ENCODE assay signal across 1 cellular context in the genomic region with DNA sequence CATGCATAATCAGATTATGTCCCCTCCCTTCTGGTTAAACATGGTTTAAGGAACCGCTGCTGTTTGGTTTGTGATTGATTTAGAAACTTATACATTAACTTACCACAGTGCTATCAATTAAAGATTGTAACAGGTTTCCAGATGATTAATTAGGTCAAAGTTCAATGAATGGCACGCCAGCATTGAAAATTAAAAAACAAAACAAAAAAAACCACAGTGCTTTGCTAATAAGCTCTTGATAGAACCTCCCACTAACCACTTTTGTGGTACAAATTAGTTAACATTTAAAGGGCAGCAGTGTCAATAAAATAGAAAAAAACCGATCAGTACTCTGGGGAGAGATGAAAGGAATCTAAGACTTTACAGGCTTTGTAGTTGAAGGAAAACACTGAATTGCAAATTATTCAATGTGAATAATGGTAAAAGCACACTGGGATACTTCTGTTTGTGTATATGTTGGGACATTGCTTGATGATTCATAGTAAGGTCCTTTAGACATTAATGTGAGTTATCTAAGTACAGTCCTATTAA.
TF ChIP-seq lines count a peak whose summit lies in the region.

No MANE protein-coding gene starts in this region.

TF ChIP-seq in GM12878, 131 proteins besides CTCF, POLR2A, EP300 and RAD21 (continued from another document and continues in another):
- TF ChIP-seq, protein P1, sequence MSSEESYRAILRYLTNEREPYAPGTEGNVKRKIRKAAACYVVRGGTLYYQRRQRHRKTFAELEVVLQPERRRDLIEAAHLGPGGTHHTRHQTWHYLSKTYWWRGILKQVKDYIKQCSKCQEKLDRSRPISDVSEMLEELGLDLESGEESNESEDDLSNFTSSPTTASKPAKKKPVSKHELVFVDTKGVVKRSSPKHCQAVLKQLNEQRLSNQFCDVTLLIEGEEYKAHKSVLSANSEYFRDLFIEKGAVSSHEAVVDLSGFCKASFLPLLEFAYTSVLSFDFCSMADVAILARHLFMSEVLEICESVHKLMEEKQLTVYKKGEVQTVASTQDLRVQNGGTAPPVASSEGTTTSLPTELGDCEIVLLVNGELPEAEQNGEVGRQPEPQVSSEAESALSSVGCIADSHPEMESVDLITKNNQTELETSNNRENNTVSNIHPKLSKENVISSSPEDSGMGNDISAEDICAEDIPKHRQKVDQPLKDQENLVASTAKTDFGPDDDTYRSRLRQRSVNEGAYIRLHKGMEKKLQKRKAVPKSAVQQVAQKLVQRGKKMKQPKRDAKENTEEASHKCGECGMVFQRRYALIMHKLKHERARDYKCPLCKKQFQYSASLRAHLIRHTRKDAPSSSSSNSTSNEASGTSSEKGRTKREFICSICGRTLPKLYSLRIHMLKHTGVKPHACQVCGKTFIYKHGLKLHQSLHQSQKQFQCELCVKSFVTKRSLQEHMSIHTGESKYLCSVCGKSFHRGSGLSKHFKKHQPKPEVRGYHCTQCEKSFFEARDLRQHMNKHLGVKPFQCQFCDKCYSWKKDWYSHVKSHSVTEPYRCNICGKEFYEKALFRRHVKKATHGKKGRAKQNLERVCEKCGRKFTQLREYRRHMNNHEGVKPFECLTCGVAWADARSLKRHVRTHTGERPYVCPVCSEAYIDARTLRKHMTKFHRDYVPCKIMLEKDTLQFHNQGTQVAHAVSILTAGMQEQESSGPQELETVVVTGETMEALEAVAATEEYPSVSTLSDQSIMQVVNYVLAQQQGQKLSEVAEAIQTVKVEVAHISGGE (CRISPR knock-in tag; IDR thresholded peaks at IDR 0.05) = no peak
- peak; percentile 52 for TF ChIP-seq MEF2B (IDR thresholded peaks at IDR 0.05; ENCODE audit: partially characterized antibody, poor library complexity, severe bottlenecking)
- TF ChIP-seq BMI1 (IDR thresholded peaks at IDR 0.05; ENCODE audit: borderline replicate concordance) = peak; percentile 60
- TF ChIP-seq, protein P2, sequence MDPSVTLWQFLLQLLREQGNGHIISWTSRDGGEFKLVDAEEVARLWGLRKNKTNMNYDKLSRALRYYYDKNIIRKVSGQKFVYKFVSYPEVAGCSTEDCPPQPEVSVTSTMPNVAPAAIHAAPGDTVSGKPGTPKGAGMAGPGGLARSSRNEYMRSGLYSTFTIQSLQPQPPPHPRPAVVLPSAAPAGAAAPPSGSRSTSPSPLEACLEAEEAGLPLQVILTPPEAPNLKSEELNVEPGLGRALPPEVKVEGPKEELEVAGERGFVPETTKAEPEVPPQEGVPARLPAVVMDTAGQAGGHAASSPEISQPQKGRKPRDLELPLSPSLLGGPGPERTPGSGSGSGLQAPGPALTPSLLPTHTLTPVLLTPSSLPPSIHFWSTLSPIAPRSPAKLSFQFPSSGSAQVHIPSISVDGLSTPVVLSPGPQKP (IDR thresholded peaks at IDR 0.05; ENCODE audit: low read depth, low read length) = no peak
- TF ChIP-seq BCL11A (IDR thresholded peaks at IDR 0.05; ENCODE audit: low read depth, low read length) = peak; percentile 45; the same call in 1 of the 2 replicates
- no peak for TF ChIP-seq LARP7 (IDR thresholded peaks at IDR 0.05)
- TF ChIP-seq BACH1 (IDR thresholded peaks at IDR 0.05; ENCODE audit: borderline replicate concordance) = no peak
- TF ChIP-seq MEF2A (IDR thresholded peaks at IDR 0.05; ENCODE audit: insufficient read depth, low read depth, low read length) = no peak
- no peak for TF ChIP-seq SIN3A (IDR thresholded peaks at IDR 0.05; ENCODE audit: low read depth, low read length)
- TF ChIP-seq IRF4 (IDR thresholded peaks at IDR 0.05; ENCODE audit: low read depth, low read length) = no peak
- TF ChIP-seq GABPA (IDR thresholded peaks at IDR 0.05; ENCODE audit: low read depth) = no peak
- no peak for TF ChIP-seq NFIC (IDR thresholded peaks at IDR 0.05; ENCODE audit: low read depth, low read length)
- TF ChIP-seq CBFB (IDR thresholded peaks at IDR 0.05; ENCODE audit: low read depth) = no peak
- no peak for TF ChIP-seq SMARCA5 (IDR thresholded peaks at IDR 0.05)
- TF ChIP-seq NBN (IDR thresholded peaks at IDR 0.05) = 0 out of 2 replicates have a peak, but pooled peaks have one; percentile 51
- TF ChIP-seq, protein P3, sequence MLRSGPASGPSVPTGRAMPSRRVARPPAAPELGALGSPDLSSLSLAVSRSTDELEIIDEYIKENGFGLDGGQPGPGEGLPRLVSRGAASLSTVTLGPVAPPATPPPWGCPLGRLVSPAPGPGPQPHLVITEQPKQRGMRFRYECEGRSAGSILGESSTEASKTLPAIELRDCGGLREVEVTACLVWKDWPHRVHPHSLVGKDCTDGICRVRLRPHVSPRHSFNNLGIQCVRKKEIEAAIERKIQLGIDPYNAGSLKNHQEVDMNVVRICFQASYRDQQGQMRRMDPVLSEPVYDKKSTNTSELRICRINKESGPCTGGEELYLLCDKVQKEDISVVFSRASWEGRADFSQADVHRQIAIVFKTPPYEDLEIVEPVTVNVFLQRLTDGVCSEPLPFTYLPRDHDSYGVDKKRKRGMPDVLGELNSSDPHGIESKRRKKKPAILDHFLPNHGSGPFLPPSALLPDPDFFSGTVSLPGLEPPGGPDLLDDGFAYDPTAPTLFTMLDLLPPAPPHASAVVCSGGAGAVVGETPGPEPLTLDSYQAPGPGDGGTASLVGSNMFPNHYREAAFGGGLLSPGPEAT (IDR thresholded peaks at IDR 0.05; ENCODE audit: low read depth) = no peak
- TF ChIP-seq, protein P4, sequence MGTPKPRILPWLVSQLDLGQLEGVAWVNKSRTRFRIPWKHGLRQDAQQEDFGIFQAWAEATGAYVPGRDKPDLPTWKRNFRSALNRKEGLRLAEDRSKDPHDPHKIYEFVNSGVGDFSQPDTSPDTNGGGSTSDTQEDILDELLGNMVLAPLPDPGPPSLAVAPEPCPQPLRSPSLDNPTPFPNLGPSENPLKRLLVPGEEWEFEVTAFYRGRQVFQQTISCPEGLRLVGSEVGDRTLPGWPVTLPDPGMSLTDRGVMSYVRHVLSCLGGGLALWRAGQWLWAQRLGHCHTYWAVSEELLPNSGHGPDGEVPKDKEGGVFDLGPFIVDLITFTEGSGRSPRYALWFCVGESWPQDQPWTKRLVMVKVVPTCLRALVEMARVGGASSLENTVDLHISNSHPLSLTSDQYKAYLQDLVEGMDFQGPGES (IDR thresholded peaks at IDR 0.05) = no peak
- TF ChIP-seq, protein P5, sequence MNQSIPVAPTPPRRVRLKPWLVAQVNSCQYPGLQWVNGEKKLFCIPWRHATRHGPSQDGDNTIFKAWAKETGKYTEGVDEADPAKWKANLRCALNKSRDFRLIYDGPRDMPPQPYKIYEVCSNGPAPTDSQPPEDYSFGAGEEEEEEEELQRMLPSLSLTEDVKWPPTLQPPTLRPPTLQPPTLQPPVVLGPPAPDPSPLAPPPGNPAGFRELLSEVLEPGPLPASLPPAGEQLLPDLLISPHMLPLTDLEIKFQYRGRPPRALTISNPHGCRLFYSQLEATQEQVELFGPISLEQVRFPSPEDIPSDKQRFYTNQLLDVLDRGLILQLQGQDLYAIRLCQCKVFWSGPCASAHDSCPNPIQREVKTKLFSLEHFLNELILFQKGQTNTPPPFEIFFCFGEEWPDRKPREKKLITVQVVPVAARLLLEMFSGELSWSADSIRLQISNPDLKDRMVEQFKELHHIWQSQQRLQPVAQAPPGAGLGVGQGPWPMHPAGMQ (IDR thresholded peaks at IDR 0.05; ENCODE audit: borderline replicate concordance) = no peak
- TF ChIP-seq, protein P6, sequence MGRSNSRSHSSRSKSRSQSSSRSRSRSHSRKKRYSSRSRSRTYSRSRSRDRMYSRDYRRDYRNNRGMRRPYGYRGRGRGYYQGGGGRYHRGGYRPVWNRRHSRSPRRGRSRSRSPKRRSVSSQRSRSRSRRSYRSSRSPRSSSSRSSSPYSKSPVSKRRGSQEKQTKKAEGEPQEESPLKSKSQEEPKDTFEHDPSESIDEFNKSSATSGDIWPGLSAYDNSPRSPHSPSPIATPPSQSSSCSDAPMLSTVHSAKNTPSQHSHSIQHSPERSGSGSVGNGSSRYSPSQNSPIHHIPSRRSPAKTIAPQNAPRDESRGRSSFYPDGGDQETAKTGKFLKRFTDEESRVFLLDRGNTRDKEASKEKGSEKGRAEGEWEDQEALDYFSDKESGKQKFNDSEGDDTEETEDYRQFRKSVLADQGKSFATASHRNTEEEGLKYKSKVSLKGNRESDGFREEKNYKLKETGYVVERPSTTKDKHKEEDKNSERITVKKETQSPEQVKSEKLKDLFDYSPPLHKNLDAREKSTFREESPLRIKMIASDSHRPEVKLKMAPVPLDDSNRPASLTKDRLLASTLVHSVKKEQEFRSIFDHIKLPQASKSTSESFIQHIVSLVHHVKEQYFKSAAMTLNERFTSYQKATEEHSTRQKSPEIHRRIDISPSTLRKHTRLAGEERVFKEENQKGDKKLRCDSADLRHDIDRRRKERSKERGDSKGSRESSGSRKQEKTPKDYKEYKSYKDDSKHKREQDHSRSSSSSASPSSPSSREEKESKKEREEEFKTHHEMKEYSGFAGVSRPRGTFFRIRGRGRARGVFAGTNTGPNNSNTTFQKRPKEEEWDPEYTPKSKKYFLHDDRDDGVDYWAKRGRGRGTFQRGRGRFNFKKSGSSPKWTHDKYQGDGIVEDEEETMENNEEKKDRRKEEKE (IDR thresholded peaks at IDR 0.05) = no peak
- no peak for TF ChIP-seq ZZZ3 (IDR thresholded peaks at IDR 0.05; ENCODE audit: control insufficient read depth, insufficient read length, low read depth)
- TF ChIP-seq ZNF622 (IDR thresholded peaks at IDR 0.05) = no peak
- TF ChIP-seq PAX5 (IDR thresholded peaks at IDR 0.05; ENCODE audit: borderline replicate concordance, low read depth, low read length) = no peak
- no peak for TF ChIP-seq EGR1 (IDR thresholded peaks at IDR 0.05; ENCODE audit: borderline replicate concordance in 1 of 2, low read depth in 2 of 2, low read length in 2 of 2)
- TF ChIP-seq SPI1 (IDR thresholded peaks at IDR 0.05; ENCODE audit: borderline replicate concordance, insufficient read depth, low read depth, low read length) = peak; percentile 32; the same call in 1 of the 2 replicates
- no peak for TF ChIP-seq ESRRA (IDR thresholded peaks at IDR 0.05; ENCODE audit: low read length)
- no peak for TF ChIP-seq SMAD5 (IDR thresholded peaks at IDR 0.05; ENCODE audit: low read depth)
- TF ChIP-seq BHLHE40 (IDR thresholded peaks at IDR 0.05; ENCODE audit: borderline replicate concordance in 1 of 2, low read depth in 2 of 2, low read length in 1 of 2) = peak; percentile 64 to 80
- no peak for TF ChIP-seq YBX1 (IDR thresholded peaks at IDR 0.05)
- TF ChIP-seq, protein P7, sequence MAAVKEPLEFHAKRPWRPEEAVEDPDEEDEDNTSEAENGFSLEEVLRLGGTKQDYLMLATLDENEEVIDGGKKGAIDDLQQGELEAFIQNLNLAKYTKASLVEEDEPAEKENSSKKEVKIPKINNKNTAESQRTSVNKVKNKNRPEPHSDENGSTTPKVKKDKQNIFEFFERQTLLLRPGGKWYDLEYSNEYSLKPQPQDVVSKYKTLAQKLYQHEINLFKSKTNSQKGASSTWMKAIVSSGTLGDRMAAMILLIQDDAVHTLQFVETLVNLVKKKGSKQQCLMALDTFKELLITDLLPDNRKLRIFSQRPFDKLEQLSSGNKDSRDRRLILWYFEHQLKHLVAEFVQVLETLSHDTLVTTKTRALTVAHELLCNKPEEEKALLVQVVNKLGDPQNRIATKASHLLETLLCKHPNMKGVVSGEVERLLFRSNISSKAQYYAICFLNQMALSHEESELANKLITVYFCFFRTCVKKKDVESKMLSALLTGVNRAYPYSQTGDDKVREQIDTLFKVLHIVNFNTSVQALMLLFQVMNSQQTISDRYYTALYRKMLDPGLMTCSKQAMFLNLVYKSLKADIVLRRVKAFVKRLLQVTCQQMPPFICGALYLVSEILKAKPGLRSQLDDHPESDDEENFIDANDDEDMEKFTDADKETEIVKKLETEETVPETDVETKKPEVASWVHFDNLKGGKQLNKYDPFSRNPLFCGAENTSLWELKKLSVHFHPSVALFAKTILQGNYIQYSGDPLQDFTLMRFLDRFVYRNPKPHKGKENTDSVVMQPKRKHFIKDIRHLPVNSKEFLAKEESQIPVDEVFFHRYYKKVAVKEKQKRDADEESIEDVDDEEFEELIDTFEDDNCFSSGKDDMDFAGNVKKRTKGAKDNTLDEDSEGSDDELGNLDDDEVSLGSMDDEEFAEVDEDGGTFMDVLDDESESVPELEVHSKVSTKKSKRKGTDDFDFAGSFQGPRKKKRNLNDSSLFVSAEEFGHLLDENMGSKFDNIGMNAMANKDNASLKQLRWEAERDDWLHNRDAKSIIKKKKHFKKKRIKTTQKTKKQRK (IDR thresholded peaks at IDR 0.05; ENCODE audit: low read depth, low read length) = no peak
- TF ChIP-seq POLR2AphosphoS2 (IDR thresholded peaks at IDR 0.05; ENCODE audit: low read depth, low read length) = no peak
- TF ChIP-seq TBL1XR1 (IDR thresholded peaks at IDR 0.05; ENCODE audit: low read depth, low read length) = no peak
- TF ChIP-seq, protein P8, sequence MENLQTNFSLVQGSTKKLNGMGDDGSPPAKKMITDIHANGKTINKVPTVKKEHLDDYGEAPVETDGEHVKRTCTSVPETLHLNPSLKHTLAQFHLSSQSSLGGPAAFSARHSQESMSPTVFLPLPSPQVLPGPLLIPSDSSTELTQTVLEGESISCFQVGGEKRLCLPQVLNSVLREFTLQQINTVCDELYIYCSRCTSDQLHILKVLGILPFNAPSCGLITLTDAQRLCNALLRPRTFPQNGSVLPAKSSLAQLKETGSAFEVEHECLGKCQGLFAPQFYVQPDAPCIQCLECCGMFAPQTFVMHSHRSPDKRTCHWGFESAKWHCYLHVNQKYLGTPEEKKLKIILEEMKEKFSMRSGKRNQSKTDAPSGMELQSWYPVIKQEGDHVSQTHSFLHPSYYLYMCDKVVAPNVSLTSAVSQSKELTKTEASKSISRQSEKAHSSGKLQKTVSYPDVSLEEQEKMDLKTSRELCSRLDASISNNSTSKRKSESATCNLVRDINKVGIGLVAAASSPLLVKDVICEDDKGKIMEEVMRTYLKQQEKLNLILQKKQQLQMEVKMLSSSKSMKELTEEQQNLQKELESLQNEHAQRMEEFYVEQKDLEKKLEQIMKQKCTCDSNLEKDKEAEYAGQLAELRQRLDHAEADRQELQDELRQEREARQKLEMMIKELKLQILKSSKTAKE (IDR thresholded peaks at IDR 0.05; ENCODE audit: low read depth, poor library complexity, severe bottlenecking) = no peak
- peak; percentile 64 for TF ChIP-seq RUNX3 (IDR thresholded peaks at IDR 0.05; ENCODE audit: low read length)
- TF ChIP-seq NR2C1 (IDR thresholded peaks at IDR 0.05) = peak; percentile 87
- no peak for TF ChIP-seq TCF7 (IDR thresholded peaks at IDR 0.05; ENCODE audit: borderline replicate concordance)
- TF ChIP-seq IKZF2 (IDR thresholded peaks at IDR 0.05) = peak in 1 of 2 experiments; percentile 52; a peak in 3 of 4 replicates
- no peak for TF ChIP-seq ETV6 (conservative IDR thresholded peaks at IDR 0.05 in 1 of 2, IDR thresholded peaks at IDR 0.05 in 1 of 2; ENCODE audit: borderline replicate concordance in 1 of 2, low read depth in 1 of 2)
- peak; percentile 77; the same call in 1 of the 2 replicates for TF ChIP-seq ZNF384 (IDR thresholded peaks at IDR 0.05; ENCODE audit: borderline replicate concordance, low read depth, low read length)
- no peak for TF ChIP-seq NFYA (IDR thresholded peaks at IDR 0.05; ENCODE audit: borderline replicate concordance, low read depth, low read length)
- TF ChIP-seq, protein P9, sequence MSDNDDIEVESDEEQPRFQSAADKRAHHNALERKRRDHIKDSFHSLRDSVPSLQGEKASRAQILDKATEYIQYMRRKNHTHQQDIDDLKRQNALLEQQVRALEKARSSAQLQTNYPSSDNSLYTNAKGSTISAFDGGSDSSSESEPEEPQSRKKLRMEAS (IDR thresholded peaks at IDR 0.05; ENCODE audit: low read depth, low read length) = no peak
- TF ChIP-seq SIX5 (IDR thresholded peaks at IDR 0.05; ENCODE audit: low read depth, low read length, severe bottlenecking) = no peak
- TF ChIP-seq STAT3 (IDR thresholded peaks at IDR 0.05; ENCODE audit: low read depth, low read length) = no peak
- no peak for TF ChIP-seq SUPT20H (IDR thresholded peaks at IDR 0.05; ENCODE audit: borderline replicate concordance, control insufficient read depth, low read depth, low read length)
